8 cellular contexts compared by ENCODE assay signal in genomic region chr1:155005076-155005971, GRCh38. TPM values are rescaled to one million over a fixed set of nuclear protein-coding genes. Genes with fewer than 3 reads are reported as not detected.
DNase-seq lines count a peak whose midpoint lies in the region; ATAC-seq, FAIRE-seq and TF ChIP-seq lines count a peak whose summit lies in the region.

No MANE protein-coding gene starts in this region.

- no peak for ATAC-seq in foreskin keratinocyte

- H3K4me2 ChIP-seq in Karpas-422 (ENCODE audit: low read depth, low read length, poor library complexity, severe bottlenecking) = peak overlapping the region; percentile 97

- no peaks in the 10 kb centered on the region for H3K36me3 ChIP-seq in Karpas-422 (ENCODE audit: insufficient read depth, low read length)
- H3K36me3 ChIP-seq in bronchial epithelial cell (ENCODE audit: control insufficient read depth, insufficient read depth, low read length) = peaks cover 33% of the 10 kb centered on the region

- no peak for FAIRE-seq in bronchial epithelial cell (lab: Jason Lieb, UNC)

- H3K36me3 Mint-ChIP-seq in mesothelial cell of epicardium = no peaks in the 10 kb centered on the region

- no peaks in the 10 kb centered on the region for H3K27me3 Mint-ChIP-seq in mesothelial cell of epicardium (ENCODE audit: low read depth)

- TF ChIP-seq CTCF in 22Rv1 (IDR thresholded peaks at IDR 0.05) (no peak), bronchial epithelial cell (IDR thresholded peaks at IDR 0.05; ENCODE audit: insufficient read depth, low read length, severe bottlenecking) (no peak), mesothelial cell of epicardium (IDR thresholded peaks at IDR 0.05; ENCODE audit: unreplicated experiment) (no peak), foreskin keratinocyte (conservative IDR thresholded peaks at IDR 0.05) (no peak)

- no peaks in the 10 kb centered on the region for H3K9me3 Mint-ChIP-seq in mesothelial cell of epicardium

- H3K9ac ChIP-seq in Karpas-422 (ENCODE audit: low read length) = peak overlapping the region; percentile 93

- H3K27me3 ChIP-seq in Karpas-422 (ENCODE audit: low read length) (no peaks in the 10 kb centered on the region), bronchial epithelial cell (ENCODE audit: control insufficient read depth, insufficient read depth, low read length) (no peaks in the 10 kb centered on the region), foreskin keratinocyte (no peaks in the 10 kb centered on the region)

- no peaks in the 10 kb centered on the region for H3K9me2 ChIP-seq in Karpas-422 (replicated peaks; ENCODE audit: insufficient read depth, low read length)

- H3K4me1 ChIP-seq in Karpas-422 (ENCODE audit: low read length) (peaks cover 66% of the 10 kb centered on the region), foreskin keratinocyte (peaks cover 8% of the 10 kb centered on the region)

- H3K4me3 ChIP-seq in Karpas-422 (ENCODE audit: low read length) = peak overlapping the region; percentile 87; the same call in 1 of the 2 replicates
- peak overlapping the region; percentile 96 for H3K4me3 ChIP-seq in bronchial epithelial cell (ENCODE audit: low read depth, low read length)

- H3K9me3 ChIP-seq in Karpas-422 (ENCODE audit: low read length) = no peaks in the 10 kb centered on the region

- peaks cover 34% of the 10 kb centered on the region for H3K79me2 ChIP-seq in Karpas-422 (ENCODE audit: low read length)

- H3K4me1 Mint-ChIP-seq in mesothelial cell of epicardium = peaks cover 21% of the 10 kb centered on the region

- no peaks in the 10 kb centered on the region for H4K20me1 ChIP-seq in Karpas-422 (ENCODE audit: insufficient read depth, low read depth, low read length)

- no peak overlapping the region for H3K4me3 Mint-ChIP-seq in mesothelial cell of epicardium

- peak; percentile 69 for DNase-seq in Karpas-422
- peak; percentile 75 for DNase-seq in bronchial epithelial cell (ENCODE audit: low read depth)
- no peak for DNase-seq in mesothelial cell of epicardium (ENCODE audit: low spot score in 2 of 2, unreplicated experiment in 2 of 2)
- peak; percentile 85 for DNase-seq in ureter (ENCODE audit: low spot score)
- DNase-seq in DMS114 treated with DMSO at 0.1 percent for 48 hours (lab: John Stamatoyannopoulos, UW; ENCODE audit: unreplicated experiment) = no peak
- no peak for DNase-seq in UCSD-AML1 (lab: John Stamatoyannopoulos, UW; ENCODE audit: unreplicated experiment)
- DNase-seq in foreskin keratinocyte = no peak

- peak overlapping the region; percentile 64 for H3K27ac Mint-ChIP-seq in mesothelial cell of epicardium

- H3K27ac ChIP-seq in 22Rv1 (peak overlapping the region; percentile 98), Karpas-422 (ENCODE audit: low read length) (peak overlapping the region; percentile 96), foreskin keratinocyte (no peak overlapping the region)

- H2AFZ ChIP-seq in Karpas-422 (ENCODE audit: low read length) = no peak overlapping the region

RNA-seq across cellular contexts. Expression of gene ZBTB7B, which starts 2.7 kb away (rescaled TPM):
- 17.1 and 31.0 TPM in 2 replicates for total RNA-seq in Karpas-422 (2014; rRNA removed; shearing (Covaris generic); ENCODE audit: low replicate concordance)
- total RNA-seq in bronchial epithelial cell (46.1 and 112 TPM in 2 replicates), mesothelial cell of epicardium (19.9 to 21.7 TPM (median 21.7 TPM) in 3 replicates), ureter (92.8 TPM), foreskin keratinocyte (26.2 and 32.8 TPM in 2 replicates)
- polyA plus RNA-seq in foreskin keratinocyte = 17.3 and 19.4 TPM in 2 replicates

RNA-seq across cellular contexts. Expression of gene LENEP, which starts 11.9 kb away (rescaled TPM):
- total RNA-seq in Karpas-422 (2014; rRNA removed; shearing (Covaris generic); ENCODE audit: low replicate concordance) = 2.6 TPM in 1 of 2 replicates, not detected in the other
- total RNA-seq in bronchial epithelial cell (0.51 TPM in 1 of 2 replicates, not detected in the other), mesothelial cell of epicardium (0.49 to 1.3 TPM (median 0.87 TPM) in 3 replicates), ureter (0.94 TPM), foreskin keratinocyte (not detected in 2 replicates)
- not detected in 2 replicates for polyA plus RNA-seq in foreskin keratinocyte

RNA-seq across cellular contexts. Expression of gene FLAD1, which starts 22.2 kb away (rescaled TPM):
- 48.7 and 57.3 TPM in 2 replicates for total RNA-seq in Karpas-422 (2014; rRNA removed; shearing (Covaris generic); ENCODE audit: low replicate concordance)
- total RNA-seq in bronchial epithelial cell = 40.8 and 49.3 TPM in 2 replicates
- 46.8 to 49.6 TPM (median 48.3 TPM) in 3 replicates for total RNA-seq in mesothelial cell of epicardium
- total RNA-seq in ureter = 48.3 TPM
- 52.9 and 61.6 TPM in 2 replicates for total RNA-seq in foreskin keratinocyte
- 51.1 and 54.6 TPM in 2 replicates for polyA plus RNA-seq in foreskin keratinocyte

RNA-seq across cellular contexts. Expression of gene DCST2, which starts 28.3 kb away (rescaled TPM):
- 1.3 and 3.5 TPM in 2 replicates for total RNA-seq in Karpas-422 (2014; rRNA removed; shearing (Covaris generic); ENCODE audit: low replicate concordance)
- total RNA-seq in bronchial epithelial cell (under 0.01 and 0.13 TPM in 2 replicates), mesothelial cell of epicardium (1.8 to 2.9 TPM (median 1.9 TPM) in 3 replicates), ureter (1.2 TPM), foreskin keratinocyte (0.07 and 0.27 TPM in 2 replicates)
- 0.11 and 0.12 TPM in 2 replicates for polyA plus RNA-seq in foreskin keratinocyte

RNA-seq across cellular contexts. Expression of gene DCST1, which starts 28.3 kb away (rescaled TPM):
- total RNA-seq in Karpas-422 (2014; rRNA removed; shearing (Covaris generic); ENCODE audit: low replicate concordance) = not detected in 2 replicates
- not detected in 2 replicates for total RNA-seq in bronchial epithelial cell
- 0.58 TPM in 1 of 3 replicates, not detected in the others for total RNA-seq in mesothelial cell of epicardium
- not detected for total RNA-seq in ureter
- not detected in 2 replicates for total RNA-seq in foreskin keratinocyte
- not detected in 2 replicates for polyA plus RNA-seq in foreskin keratinocyte

Comparison
In these comparisons a context has a peak if more than half of its experiments do, and no peak if none do; other contexts are left out.
1. DNase-seq: peak in Karpas-422 (single experiment), bronchial epithelial cell (single experiment) and ureter (single experiment); none in mesothelial cell of epicardium (0 of 2), DMS114 treated with DMSO at 0.1 percent for 48 hours (single experiment), UCSD-AML1 (single experiment) and foreskin keratinocyte (0 of 2).